1 cellular context compared by ENCODE assay signal in genomic region chr17:72556944-72557826, GRCh38.
TF ChIP-seq lines count a peak whose summit lies in the region.

No MANE protein-coding gene starts in this region.

TF ChIP-seq in GM12878, 131 proteins besides CTCF, POLR2A, EP300 and RAD21 (continued from another document):
- TF ChIP-seq NKRF (conservative IDR thresholded peaks at IDR 0.05) (no peak), RFX5 (IDR thresholded peaks at IDR 0.05; ENCODE audit: low read depth, low read length) (no peak), ASH2L (IDR thresholded peaks at IDR 0.05; ENCODE audit: borderline replicate concordance, low read depth) (no peak), PML (IDR thresholded peaks at IDR 0.05; ENCODE audit: low read length) (no peak), HDAC2 (IDR thresholded peaks at IDR 0.05) (no peak), TCF12 (IDR thresholded peaks at IDR 0.05; ENCODE audit: low read depth, low read length) (no peak), GATAD2B (conservative IDR thresholded peaks at IDR 0.05; ENCODE audit: low read depth) (no peak), USF1 (IDR thresholded peaks at IDR 0.05; ENCODE audit: borderline replicate concordance, extremely low read length, insufficient read depth, low read depth, low read length) (no peak), E4F1 (IDR thresholded peaks at IDR 0.05; ENCODE audit: borderline replicate concordance, partially characterized antibody) (no peak), BCLAF1 (IDR thresholded peaks at IDR 0.05) (no peak), WRNIP1 (IDR thresholded peaks at IDR 0.05; ENCODE audit: borderline replicate concordance, low read depth, low read length) (no peak), PAX5 (IDR thresholded peaks at IDR 0.05; ENCODE audit: borderline replicate concordance, low read depth, low read length) (no peak), BRCA1 (IDR thresholded peaks at IDR 0.05; ENCODE audit: low read depth, low read length) (no peak), SREBF2 (IDR thresholded peaks at IDR 0.05; ENCODE audit: low read length) (no peak), SP1 (IDR thresholded peaks at IDR 0.05; ENCODE audit: low read depth, low read length) (no peak), NFIC (IDR thresholded peaks at IDR 0.05; ENCODE audit: low read depth, low read length) (no peak), IKZF2 (IDR thresholded peaks at IDR 0.05) (no peak), ZBTB11 (CRISPR knock-in tag; IDR thresholded peaks at IDR 0.05) (no peak), TARDBP (IDR thresholded peaks at IDR 0.05; ENCODE audit: borderline replicate concordance) (no peak), SMC3 (IDR thresholded peaks at IDR 0.05; ENCODE audit: borderline replicate concordance, low read length) (peak; percentile 64), CEBPB (IDR thresholded peaks at IDR 0.05; ENCODE audit: borderline replicate concordance in 1 of 2, low read depth in 2 of 2, low read length in 2 of 2) (no peak), TCF3 (IDR thresholded peaks at IDR 0.05; ENCODE audit: borderline replicate concordance, insufficient read depth, low read depth, low read length) (0 out of 2 replicates have a peak, but pooled peaks have one; percentile 17), ZNF207 (IDR thresholded peaks at IDR 0.05; ENCODE audit: borderline replicate concordance) (no peak), ATF3 (IDR thresholded peaks at IDR 0.05; ENCODE audit: borderline replicate concordance, extremely low read depth, low read depth, low read length) (no peak), MYB (IDR thresholded peaks at IDR 0.05; ENCODE audit: borderline replicate concordance, low read depth, low read length) (no peak), ZZZ3 (IDR thresholded peaks at IDR 0.05; ENCODE audit: control insufficient read depth, insufficient read length, low read depth) (no peak), REST (IDR thresholded peaks at IDR 0.05; ENCODE audit: low read depth, low read length) (no peak), POLR2AphosphoS5 (IDR thresholded peaks at IDR 0.05; ENCODE audit: low read length) (no peak), FOS (IDR thresholded peaks at IDR 0.05; ENCODE audit: borderline replicate concordance, extremely low read depth, insufficient read length) (no peak), SMARCA5 (IDR thresholded peaks at IDR 0.05) (0 out of 2 replicates have a peak, but pooled peaks have one; percentile 29)
